2 cellular contexts compared by ENCODE assay signal in the genomic region with DNA sequence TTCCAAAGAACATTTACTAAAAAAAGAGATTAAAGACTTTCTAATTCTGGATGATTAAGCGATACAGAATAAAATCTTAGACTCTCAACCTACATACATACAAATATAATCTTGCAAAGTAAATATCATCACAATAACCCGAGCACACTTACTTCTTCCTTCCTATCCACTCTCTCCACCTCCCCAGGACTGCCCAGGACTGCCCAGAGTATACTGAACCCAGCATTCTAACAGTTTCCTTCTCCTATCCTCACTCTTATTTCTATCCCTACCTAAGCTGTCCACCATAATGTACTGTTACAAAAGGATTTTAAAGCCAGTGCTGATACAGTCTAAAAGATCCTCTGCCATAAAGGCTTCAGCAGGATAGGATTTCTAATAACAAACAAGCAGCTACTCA.
TF ChIP-seq lines count a peak whose summit lies in the region.

No MANE protein-coding gene starts in this region.

TF ChIP-seq in SK-N-SH treated with all-trans-retinoic acid at 6 μM for 48 hours, 23 proteins besides CTCF, POLR2A, EP300 and RAD21 (continued from another document):
- TF ChIP-seq, protein P1, sequence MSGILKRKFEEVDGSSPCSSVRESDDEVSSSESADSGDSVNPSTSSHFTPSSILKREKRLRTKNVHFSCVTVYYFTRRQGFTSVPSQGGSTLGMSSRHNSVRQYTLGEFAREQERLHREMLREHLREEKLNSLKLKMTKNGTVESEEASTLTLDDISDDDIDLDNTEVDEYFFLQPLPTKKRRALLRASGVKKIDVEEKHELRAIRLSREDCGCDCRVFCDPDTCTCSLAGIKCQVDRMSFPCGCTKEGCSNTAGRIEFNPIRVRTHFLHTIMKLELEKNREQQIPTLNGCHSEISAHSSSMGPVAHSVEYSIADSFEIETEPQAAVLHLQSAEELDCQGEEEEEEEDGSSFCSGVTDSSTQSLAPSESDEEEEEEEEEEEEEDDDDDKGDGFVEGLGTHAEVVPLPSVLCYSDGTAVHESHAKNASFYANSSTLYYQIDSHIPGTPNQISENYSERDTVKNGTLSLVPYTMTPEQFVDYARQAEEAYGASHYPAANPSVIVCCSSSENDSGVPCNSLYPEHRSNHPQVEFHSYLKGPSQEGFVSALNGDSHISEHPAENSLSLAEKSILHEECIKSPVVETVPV (CRISPR knock-in tag; IDR thresholded peaks at IDR 0.05), result no peak
- no peak for TF ChIP-seq ZNF70 (CRISPR knock-in tag; IDR thresholded peaks at IDR 0.05)
- no peak for TF ChIP-seq OSR1 (CRISPR knock-in tag; IDR thresholded peaks at IDR 0.05)
- TF ChIP-seq, protein P2, sequence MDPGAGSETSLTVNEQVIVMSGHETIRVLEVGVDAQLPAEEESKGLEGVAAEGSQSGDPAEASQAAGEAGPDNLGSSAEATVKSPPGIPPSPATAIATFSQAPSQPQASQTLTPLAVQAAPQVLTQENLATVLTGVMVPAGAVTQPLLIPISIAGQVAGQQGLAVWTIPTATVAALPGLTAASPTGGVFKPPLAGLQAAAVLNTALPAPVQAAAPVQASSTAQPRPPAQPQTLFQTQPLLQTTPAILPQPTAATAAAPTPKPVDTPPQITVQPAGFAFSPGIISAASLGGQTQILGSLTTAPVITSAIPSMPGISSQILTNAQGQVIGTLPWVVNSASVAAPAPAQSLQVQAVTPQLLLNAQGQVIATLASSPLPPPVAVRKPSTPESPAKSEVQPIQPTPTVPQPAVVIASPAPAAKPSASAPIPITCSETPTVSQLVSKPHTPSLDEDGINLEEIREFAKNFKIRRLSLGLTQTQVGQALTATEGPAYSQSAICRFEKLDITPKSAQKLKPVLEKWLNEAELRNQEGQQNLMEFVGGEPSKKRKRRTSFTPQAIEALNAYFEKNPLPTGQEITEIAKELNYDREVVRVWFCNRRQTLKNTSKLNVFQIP (CRISPR knock-in tag; IDR thresholded peaks at IDR 0.05; ENCODE audit: borderline replicate concordance, low read depth), result no peak
- no peak for TF ChIP-seq ISL1 (CRISPR knock-in tag; IDR thresholded peaks at IDR 0.05)
- no peak for TF ChIP-seq ESRRG (CRISPR knock-in tag; IDR thresholded peaks at IDR 0.05)
- TF ChIP-seq BACH2 (CRISPR knock-in tag; IDR thresholded peaks at IDR 0.05; ENCODE audit: borderline replicate concordance), result no peak
- no peak for TF ChIP-seq CSDC2 (CRISPR knock-in tag; IDR thresholded peaks at IDR 0.05)
- TF ChIP-seq, protein P3, sequence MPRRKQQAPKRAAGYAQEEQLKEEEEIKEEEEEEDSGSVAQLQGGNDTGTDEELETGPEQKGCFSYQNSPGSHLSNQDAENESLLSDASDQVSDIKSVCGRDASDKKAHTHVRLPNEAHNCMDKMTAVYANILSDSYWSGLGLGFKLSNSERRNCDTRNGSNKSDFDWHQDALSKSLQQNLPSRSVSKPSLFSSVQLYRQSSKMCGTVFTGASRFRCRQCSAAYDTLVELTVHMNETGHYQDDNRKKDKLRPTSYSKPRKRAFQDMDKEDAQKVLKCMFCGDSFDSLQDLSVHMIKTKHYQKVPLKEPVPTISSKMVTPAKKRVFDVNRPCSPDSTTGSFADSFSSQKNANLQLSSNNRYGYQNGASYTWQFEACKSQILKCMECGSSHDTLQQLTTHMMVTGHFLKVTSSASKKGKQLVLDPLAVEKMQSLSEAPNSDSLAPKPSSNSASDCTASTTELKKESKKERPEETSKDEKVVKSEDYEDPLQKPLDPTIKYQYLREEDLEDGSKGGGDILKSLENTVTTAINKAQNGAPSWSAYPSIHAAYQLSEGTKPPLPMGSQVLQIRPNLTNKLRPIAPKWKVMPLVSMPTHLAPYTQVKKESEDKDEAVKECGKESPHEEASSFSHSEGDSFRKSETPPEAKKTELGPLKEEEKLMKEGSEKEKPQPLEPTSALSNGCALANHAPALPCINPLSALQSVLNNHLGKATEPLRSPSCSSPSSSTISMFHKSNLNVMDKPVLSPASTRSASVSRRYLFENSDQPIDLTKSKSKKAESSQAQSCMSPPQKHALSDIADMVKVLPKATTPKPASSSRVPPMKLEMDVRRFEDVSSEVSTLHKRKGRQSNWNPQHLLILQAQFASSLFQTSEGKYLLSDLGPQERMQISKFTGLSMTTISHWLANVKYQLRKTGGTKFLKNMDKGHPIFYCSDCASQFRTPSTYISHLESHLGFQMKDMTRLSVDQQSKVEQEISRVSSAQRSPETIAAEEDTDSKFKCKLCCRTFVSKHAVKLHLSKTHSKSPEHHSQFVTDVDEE (CRISPR knock-in tag; IDR thresholded peaks at IDR 0.05), result no peak
- TF ChIP-seq, protein P4, sequence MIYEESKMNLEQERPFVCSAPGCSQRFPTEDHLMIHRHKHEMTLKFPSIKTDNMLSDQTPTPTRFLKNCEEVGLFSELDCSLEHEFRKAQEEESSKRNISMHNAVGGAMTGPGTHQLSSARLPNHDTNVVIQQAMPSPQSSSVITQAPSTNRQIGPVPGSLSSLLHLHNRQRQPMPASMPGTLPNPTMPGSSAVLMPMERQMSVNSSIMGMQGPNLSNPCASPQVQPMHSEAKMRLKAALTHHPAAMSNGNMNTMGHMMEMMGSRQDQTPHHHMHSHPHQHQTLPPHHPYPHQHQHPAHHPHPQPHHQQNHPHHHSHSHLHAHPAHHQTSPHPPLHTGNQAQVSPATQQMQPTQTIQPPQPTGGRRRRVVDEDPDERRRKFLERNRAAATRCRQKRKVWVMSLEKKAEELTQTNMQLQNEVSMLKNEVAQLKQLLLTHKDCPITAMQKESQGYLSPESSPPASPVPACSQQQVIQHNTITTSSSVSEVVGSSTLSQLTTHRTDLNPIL (CRISPR knock-in tag; IDR thresholded peaks at IDR 0.05; ENCODE audit: low read depth), result no peak
- TF ChIP-seq ARNTL (CRISPR knock-in tag; IDR thresholded peaks at IDR 0.05; ENCODE audit: borderline replicate concordance, low read depth), result no peak
- TF ChIP-seq TOX (CRISPR knock-in tag; IDR thresholded peaks at IDR 0.05; ENCODE audit: borderline replicate concordance), result no peak
- no peak for TF ChIP-seq PPARA (CRISPR knock-in tag; IDR thresholded peaks at IDR 0.05; ENCODE audit: borderline replicate concordance)
- no peak for TF ChIP-seq TCF4 (CRISPR knock-in tag; IDR thresholded peaks at IDR 0.05; ENCODE audit: borderline replicate concordance)
- TF ChIP-seq ZNF8 (CRISPR knock-in tag; IDR thresholded peaks at IDR 0.05), result no peak
- TF ChIP-seq GLIS3 (CRISPR knock-in tag; IDR thresholded peaks at IDR 0.05), result no peak
- TF ChIP-seq, protein P5, sequence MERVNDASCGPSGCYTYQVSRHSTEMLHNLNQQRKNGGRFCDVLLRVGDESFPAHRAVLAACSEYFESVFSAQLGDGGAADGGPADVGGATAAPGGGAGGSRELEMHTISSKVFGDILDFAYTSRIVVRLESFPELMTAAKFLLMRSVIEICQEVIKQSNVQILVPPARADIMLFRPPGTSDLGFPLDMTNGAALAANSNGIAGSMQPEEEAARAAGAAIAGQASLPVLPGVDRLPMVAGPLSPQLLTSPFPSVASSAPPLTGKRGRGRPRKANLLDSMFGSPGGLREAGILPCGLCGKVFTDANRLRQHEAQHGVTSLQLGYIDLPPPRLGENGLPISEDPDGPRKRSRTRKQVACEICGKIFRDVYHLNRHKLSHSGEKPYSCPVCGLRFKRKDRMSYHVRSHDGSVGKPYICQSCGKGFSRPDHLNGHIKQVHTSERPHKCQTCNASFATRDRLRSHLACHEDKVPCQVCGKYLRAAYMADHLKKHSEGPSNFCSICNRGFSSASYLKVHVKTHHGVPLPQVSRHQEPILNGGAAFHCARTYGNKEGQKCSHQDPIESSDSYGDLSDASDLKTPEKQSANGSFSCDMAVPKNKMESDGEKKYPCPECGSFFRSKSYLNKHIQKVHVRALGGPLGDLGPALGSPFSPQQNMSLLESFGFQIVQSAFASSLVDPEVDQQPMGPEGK (CRISPR knock-in tag; IDR thresholded peaks at IDR 0.05; ENCODE audit: borderline replicate concordance), result no peak
- no peak for TF ChIP-seq RARB (CRISPR knock-in tag; IDR thresholded peaks at IDR 0.05)

TF ChIP-seq in SK-N-SH, 30 proteins besides CTCF, POLR2A, EP300 and RAD21 (continued from another document):
- TF ChIP-seq, protein P6, sequence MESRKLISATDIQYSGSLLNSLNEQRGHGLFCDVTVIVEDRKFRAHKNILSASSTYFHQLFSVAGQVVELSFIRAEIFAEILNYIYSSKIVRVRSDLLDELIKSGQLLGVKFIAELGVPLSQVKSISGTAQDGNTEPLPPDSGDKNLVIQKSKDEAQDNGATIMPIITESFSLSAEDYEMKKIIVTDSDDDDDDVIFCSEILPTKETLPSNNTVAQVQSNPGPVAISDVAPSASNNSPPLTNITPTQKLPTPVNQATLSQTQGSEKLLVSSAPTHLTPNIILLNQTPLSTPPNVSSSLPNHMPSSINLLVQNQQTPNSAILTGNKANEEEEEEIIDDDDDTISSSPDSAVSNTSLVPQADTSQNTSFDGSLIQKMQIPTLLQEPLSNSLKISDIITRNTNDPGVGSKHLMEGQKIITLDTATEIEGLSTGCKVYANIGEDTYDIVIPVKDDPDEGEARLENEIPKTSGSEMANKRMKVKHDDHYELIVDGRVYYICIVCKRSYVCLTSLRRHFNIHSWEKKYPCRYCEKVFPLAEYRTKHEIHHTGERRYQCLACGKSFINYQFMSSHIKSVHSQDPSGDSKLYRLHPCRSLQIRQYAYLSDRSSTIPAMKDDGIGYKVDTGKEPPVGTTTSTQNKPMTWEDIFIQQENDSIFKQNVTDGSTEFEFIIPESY (IDR thresholded peaks at IDR 0.05; ENCODE audit: borderline replicate concordance, low read depth), result no peak
- TF ChIP-seq YY1 (IDR thresholded peaks at IDR 0.05; ENCODE audit: low read depth) (no peak), NFIC (IDR thresholded peaks at IDR 0.05; ENCODE audit: borderline replicate concordance) (no peak), GATA2 (CRISPR knock-in tag; IDR thresholded peaks at IDR 0.05) (no peak), NRF1 (IDR thresholded peaks at IDR 0.05; ENCODE audit: low read depth, low read length) (no peak), CHD2 (IDR thresholded peaks at IDR 0.05; ENCODE audit: low read length, partially characterized antibody) (no peak), TCF12 (IDR thresholded peaks at IDR 0.05) (no peak), RCOR1 (IDR thresholded peaks at IDR 0.05; ENCODE audit: low read length) (no peak), RFX5 (IDR thresholded peaks at IDR 0.05; ENCODE audit: low read length) (no peak), SMC3 (IDR thresholded peaks at IDR 0.05; ENCODE audit: low read depth, low read length) (no peak), JUND (IDR thresholded peaks at IDR 0.05) (no peak), FOXJ3 (CRISPR knock-in tag; IDR thresholded peaks at IDR 0.05) (no peak), TAF1 (IDR thresholded peaks at IDR 0.05; ENCODE audit: borderline replicate concordance, low read depth, low read length) (no peak), GABPA (IDR thresholded peaks at IDR 0.05; ENCODE audit: low read depth) (no peak)
- TF ChIP-seq, protein P7, sequence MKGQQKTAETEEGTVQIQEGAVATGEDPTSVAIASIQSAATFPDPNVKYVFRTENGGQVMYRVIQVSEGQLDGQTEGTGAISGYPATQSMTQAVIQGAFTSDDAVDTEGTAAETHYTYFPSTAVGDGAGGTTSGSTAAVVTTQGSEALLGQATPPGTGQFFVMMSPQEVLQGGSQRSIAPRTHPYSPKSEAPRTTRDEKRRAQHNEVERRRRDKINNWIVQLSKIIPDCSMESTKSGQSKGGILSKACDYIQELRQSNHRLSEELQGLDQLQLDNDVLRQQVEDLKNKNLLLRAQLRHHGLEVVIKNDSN (IDR thresholded peaks at IDR 0.05; ENCODE audit: borderline replicate concordance, low read depth), result no peak
- TF ChIP-seq, protein P8, sequence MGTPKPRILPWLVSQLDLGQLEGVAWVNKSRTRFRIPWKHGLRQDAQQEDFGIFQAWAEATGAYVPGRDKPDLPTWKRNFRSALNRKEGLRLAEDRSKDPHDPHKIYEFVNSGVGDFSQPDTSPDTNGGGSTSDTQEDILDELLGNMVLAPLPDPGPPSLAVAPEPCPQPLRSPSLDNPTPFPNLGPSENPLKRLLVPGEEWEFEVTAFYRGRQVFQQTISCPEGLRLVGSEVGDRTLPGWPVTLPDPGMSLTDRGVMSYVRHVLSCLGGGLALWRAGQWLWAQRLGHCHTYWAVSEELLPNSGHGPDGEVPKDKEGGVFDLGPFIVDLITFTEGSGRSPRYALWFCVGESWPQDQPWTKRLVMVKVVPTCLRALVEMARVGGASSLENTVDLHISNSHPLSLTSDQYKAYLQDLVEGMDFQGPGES (IDR thresholded peaks at IDR 0.05; ENCODE audit: low read depth, low read length), result no peak
- TF ChIP-seq, protein P9, sequence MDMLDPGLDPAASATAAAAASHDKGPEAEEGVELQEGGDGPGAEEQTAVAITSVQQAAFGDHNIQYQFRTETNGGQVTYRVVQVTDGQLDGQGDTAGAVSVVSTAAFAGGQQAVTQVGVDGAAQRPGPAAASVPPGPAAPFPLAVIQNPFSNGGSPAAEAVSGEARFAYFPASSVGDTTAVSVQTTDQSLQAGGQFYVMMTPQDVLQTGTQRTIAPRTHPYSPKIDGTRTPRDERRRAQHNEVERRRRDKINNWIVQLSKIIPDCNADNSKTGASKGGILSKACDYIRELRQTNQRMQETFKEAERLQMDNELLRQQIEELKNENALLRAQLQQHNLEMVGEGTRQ (IDR thresholded peaks at IDR 0.05; ENCODE audit: borderline replicate concordance, low read depth, low read length), result no peak
TF ChIP-seq in SK-N-SH: peak in this region for 0.
